In the genomic region with DNA sequence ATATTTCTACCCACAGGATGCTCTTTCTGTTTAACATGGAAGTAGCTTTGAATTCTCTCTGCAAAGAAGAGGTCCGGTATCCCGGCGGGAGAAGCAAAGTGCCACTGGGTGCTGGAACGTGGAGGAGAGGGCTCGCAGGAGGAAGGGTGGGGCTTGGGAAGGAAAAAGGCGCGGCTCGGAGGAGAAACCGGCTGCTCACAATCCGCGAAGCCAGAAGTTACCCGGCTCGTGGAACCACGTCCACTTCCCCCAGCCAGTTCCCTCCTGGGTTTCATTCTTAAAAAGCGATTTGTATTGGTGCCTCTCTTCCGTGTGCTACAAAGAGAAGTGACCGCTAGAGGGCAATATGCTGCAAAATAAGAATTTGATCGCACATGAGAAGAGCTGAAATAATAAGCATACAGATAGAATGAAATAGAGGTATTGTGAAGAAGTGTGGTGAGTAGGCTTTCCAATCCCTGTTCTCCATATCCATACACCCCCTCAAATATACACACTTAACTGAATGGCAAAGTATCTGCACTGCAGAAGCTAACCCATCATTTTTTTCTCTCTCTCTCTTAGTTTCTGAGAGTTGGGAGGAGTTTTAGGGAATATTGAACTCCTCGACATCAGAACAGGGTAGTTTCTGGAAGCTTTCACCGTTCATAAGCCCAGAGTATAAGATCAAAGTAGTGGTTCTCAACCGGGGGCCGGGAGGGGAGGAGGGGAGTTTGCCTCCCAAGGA, we compare ENCODE assay signal across 1 cellular context.
A peak's percentile ranks its signal among the peaks of the same experiment; 100 is the strongest.
TF ChIP-seq lines count a peak whose summit lies in the region.

No MANE protein-coding gene starts in this region.

TF ChIP-seq in H1, 55 proteins besides CTCF, POLR2A, EP300 and RAD21 (continued from another document):
- TF ChIP-seq, protein P1, sequence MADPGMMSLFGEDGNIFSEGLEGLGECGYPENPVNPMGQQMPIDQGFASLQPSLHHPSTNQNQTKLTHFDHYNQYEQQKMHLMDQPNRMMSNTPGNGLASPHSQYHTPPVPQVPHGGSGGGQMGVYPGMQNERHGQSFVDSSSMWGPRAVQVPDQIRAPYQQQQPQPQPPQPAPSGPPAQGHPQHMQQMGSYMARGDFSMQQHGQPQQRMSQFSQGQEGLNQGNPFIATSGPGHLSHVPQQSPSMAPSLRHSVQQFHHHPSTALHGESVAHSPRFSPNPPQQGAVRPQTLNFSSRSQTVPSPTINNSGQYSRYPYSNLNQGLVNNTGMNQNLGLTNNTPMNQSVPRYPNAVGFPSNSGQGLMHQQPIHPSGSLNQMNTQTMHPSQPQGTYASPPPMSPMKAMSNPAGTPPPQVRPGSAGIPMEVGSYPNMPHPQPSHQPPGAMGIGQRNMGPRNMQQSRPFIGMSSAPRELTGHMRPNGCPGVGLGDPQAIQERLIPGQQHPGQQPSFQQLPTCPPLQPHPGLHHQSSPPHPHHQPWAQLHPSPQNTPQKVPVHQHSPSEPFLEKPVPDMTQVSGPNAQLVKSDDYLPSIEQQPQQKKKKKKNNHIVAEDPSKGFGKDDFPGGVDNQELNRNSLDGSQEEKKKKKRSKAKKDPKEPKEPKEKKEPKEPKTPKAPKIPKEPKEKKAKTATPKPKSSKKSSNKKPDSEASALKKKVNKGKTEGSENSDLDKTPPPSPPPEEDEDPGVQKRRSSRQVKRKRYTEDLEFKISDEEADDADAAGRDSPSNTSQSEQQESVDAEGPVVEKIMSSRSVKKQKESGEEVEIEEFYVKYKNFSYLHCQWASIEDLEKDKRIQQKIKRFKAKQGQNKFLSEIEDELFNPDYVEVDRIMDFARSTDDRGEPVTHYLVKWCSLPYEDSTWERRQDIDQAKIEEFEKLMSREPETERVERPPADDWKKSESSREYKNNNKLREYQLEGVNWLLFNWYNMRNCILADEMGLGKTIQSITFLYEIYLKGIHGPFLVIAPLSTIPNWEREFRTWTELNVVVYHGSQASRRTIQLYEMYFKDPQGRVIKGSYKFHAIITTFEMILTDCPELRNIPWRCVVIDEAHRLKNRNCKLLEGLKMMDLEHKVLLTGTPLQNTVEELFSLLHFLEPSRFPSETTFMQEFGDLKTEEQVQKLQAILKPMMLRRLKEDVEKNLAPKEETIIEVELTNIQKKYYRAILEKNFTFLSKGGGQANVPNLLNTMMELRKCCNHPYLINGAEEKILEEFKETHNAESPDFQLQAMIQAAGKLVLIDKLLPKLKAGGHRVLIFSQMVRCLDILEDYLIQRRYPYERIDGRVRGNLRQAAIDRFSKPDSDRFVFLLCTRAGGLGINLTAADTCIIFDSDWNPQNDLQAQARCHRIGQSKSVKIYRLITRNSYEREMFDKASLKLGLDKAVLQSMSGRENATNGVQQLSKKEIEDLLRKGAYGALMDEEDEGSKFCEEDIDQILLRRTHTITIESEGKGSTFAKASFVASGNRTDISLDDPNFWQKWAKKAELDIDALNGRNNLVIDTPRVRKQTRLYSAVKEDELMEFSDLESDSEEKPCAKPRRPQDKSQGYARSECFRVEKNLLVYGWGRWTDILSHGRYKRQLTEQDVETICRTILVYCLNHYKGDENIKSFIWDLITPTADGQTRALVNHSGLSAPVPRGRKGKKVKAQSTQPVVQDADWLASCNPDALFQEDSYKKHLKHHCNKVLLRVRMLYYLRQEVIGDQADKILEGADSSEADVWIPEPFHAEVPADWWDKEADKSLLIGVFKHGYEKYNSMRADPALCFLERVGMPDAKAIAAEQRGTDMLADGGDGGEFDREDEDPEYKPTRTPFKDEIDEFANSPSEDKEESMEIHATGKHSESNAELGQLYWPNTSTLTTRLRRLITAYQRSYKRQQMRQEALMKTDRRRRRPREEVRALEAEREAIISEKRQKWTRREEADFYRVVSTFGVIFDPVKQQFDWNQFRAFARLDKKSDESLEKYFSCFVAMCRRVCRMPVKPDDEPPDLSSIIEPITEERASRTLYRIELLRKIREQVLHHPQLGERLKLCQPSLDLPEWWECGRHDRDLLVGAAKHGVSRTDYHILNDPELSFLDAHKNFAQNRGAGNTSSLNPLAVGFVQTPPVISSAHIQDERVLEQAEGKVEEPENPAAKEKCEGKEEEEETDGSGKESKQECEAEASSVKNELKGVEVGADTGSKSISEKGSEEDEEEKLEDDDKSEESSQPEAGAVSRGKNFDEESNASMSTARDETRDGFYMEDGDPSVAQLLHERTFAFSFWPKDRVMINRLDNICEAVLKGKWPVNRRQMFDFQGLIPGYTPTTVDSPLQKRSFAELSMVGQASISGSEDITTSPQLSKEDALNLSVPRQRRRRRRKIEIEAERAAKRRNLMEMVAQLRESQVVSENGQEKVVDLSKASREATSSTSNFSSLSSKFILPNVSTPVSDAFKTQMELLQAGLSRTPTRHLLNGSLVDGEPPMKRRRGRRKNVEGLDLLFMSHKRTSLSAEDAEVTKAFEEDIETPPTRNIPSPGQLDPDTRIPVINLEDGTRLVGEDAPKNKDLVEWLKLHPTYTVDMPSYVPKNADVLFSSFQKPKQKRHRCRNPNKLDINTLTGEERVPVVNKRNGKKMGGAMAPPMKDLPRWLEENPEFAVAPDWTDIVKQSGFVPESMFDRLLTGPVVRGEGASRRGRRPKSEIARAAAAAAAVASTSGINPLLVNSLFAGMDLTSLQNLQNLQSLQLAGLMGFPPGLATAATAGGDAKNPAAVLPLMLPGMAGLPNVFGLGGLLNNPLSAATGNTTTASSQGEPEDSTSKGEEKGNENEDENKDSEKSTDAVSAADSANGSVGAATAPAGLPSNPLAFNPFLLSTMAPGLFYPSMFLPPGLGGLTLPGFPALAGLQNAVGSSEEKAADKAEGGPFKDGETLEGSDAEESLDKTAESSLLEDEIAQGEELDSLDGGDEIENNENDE (IDR thresholded peaks at IDR 0.05; ENCODE audit: insufficient replicate concordance, low read length) = no peak
- TF ChIP-seq BCL11A (IDR thresholded peaks at IDR 0.05; ENCODE audit: low read depth in 2 of 2, low read length in 2 of 2) (no peak), TAF7 (optimal IDR thresholded peaks at IDR 0.05; ENCODE audit: borderline replicate concordance, low read depth, low read length) (peak; percentile 20), NRF1 (IDR thresholded peaks at IDR 0.05; ENCODE audit: low read depth, low read length) (no peak), KDM5A (IDR thresholded peaks at IDR 0.05; ENCODE audit: low read length) (no peak), TAF1 (IDR thresholded peaks at IDR 0.05; ENCODE audit: low read depth, low read length) (no peak), CBX8 (IDR thresholded peaks at IDR 0.05; ENCODE audit: borderline replicate concordance, low read depth, low read length) (no peak), KDM4A (IDR thresholded peaks at IDR 0.05; ENCODE audit: low read depth, low read length, severe bottlenecking) (peak; percentile 40), SIRT6 (IDR thresholded peaks at IDR 0.05; ENCODE audit: low read length) (no peak), RFX5 (IDR thresholded peaks at IDR 0.05; ENCODE audit: borderline replicate concordance, low read depth, low read length) (no peak), SIX5 (IDR thresholded peaks at IDR 0.05; ENCODE audit: low read depth, low read length) (no peak), TBP (IDR thresholded peaks at IDR 0.05; ENCODE audit: low read depth, low read length) (no peak), PHF8 (conservative IDR thresholded peaks at IDR 0.05; ENCODE audit: low read depth, low read length) (no peak), CEBPB (IDR thresholded peaks at IDR 0.05; ENCODE audit: low read depth, low read length) (no peak), ZNF274 (IDR thresholded peaks at IDR 0.05; ENCODE audit: borderline replicate concordance, extremely low read depth, low read length) (no peak), FOSL1 (IDR thresholded peaks at IDR 0.05; ENCODE audit: insufficient read depth, low read depth, low read length) (no peak), ASH2L (IDR thresholded peaks at IDR 0.05; ENCODE audit: low read length) (no peak), SRF (IDR thresholded peaks at IDR 0.05; ENCODE audit: low read depth, low read length) (no peak), POLR2AphosphoS5 (IDR thresholded peaks at IDR 0.05; ENCODE audit: low read depth, low read length) (no peak), CREB1 (IDR thresholded peaks at IDR 0.05) (no peak), CHD2 (IDR thresholded peaks at IDR 0.05; ENCODE audit: low read length) (no peak), GABPA (IDR thresholded peaks at IDR 0.05; ENCODE audit: borderline replicate concordance, insufficient read depth, low read length) (peak; percentile 37; the same call in 1 of the 2 replicates), SUZ12 (IDR thresholded peaks at IDR 0.05; ENCODE audit: low read length) (no peak), NANOG (IDR thresholded peaks at IDR 0.05; ENCODE audit: insufficient read depth, low read depth, low read length, poor library complexity, severe bottlenecking) (no peak), RXRA (IDR thresholded peaks at IDR 0.05; ENCODE audit: insufficient read depth, low read depth, low read length) (no peak), SP2 (IDR thresholded peaks at IDR 0.05; ENCODE audit: low read length) (no peak), GTF2F1 (IDR thresholded peaks at IDR 0.05; ENCODE audit: borderline replicate concordance, low read depth, low read length) (no peak), EGR1 (IDR thresholded peaks at IDR 0.05; ENCODE audit: borderline replicate concordance, low read depth, low read length) (peak; percentile 6; the same call in 1 of the 2 replicates), YY1 (IDR thresholded peaks at IDR 0.05; ENCODE audit: low read depth, low read length) (no peak), MAFK (IDR thresholded peaks at IDR 0.05; ENCODE audit: low read depth, low read length) (no peak), RBBP5 (IDR thresholded peaks at IDR 0.05; ENCODE audit: borderline replicate concordance, low read depth, low read length) (no peak), HDAC2 (IDR thresholded peaks at IDR 0.05; ENCODE audit: borderline replicate concordance in 1 of 2, low read depth in 2 of 2, low read length in 2 of 2) (0 out of 4 replicates have a peak, but pooled peaks of 1 of the 2 experiments have one; percentile 64), POU5F1 (IDR thresholded peaks at IDR 0.05; ENCODE audit: low read depth, low read length) (no peak), CHD1 (IDR thresholded peaks at IDR 0.05; ENCODE audit: low read depth, low read length) (no peak), CBX5 (IDR thresholded peaks at IDR 0.05; ENCODE audit: low read depth, low read length) (no peak), JUN (IDR thresholded peaks at IDR 0.05; ENCODE audit: low read depth, low read length) (no peak), SP4 (IDR thresholded peaks at IDR 0.05; ENCODE audit: low read length) (no peak), CTBP2 (IDR thresholded peaks at IDR 0.05; ENCODE audit: borderline replicate concordance, insufficient read depth, insufficient read length, low read length) (no peak), SIN3A (conservative IDR thresholded peaks at IDR 0.05 in 1 of 2, IDR thresholded peaks at IDR 0.05 in 1 of 2; ENCODE audit: low read depth in 1 of 2, low read length in 2 of 2) (no peak), EZH2 (IDR thresholded peaks at IDR 0.05; ENCODE audit: low read depth, low read length, severe bottlenecking) (no peak)
- TF ChIP-seq, protein P2, sequence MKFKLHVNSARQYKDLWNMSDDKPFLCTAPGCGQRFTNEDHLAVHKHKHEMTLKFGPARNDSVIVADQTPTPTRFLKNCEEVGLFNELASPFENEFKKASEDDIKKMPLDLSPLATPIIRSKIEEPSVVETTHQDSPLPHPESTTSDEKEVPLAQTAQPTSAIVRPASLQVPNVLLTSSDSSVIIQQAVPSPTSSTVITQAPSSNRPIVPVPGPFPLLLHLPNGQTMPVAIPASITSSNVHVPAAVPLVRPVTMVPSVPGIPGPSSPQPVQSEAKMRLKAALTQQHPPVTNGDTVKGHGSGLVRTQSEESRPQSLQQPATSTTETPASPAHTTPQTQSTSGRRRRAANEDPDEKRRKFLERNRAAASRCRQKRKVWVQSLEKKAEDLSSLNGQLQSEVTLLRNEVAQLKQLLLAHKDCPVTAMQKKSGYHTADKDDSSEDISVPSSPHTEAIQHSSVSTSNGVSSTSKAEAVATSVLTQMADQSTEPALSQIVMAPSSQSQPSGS (IDR thresholded peaks at IDR 0.05; ENCODE audit: low read length) = peak; percentile 59; the same call in 1 of the 2 replicates
- TF ChIP-seq, protein P3, sequence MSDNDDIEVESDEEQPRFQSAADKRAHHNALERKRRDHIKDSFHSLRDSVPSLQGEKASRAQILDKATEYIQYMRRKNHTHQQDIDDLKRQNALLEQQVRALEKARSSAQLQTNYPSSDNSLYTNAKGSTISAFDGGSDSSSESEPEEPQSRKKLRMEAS (IDR thresholded peaks at IDR 0.05) = peak; percentile 64
- TF ChIP-seq, protein P4, sequence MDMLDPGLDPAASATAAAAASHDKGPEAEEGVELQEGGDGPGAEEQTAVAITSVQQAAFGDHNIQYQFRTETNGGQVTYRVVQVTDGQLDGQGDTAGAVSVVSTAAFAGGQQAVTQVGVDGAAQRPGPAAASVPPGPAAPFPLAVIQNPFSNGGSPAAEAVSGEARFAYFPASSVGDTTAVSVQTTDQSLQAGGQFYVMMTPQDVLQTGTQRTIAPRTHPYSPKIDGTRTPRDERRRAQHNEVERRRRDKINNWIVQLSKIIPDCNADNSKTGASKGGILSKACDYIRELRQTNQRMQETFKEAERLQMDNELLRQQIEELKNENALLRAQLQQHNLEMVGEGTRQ (IDR thresholded peaks at IDR 0.05; ENCODE audit: low read length) = no peak
- TF ChIP-seq, protein P5, sequence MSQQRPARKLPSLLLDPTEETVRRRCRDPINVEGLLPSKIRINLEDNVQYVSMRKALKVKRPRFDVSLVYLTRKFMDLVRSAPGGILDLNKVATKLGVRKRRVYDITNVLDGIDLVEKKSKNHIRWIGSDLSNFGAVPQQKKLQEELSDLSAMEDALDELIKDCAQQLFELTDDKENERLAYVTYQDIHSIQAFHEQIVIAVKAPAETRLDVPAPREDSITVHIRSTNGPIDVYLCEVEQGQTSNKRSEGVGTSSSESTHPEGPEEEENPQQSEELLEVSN (IDR thresholded peaks at IDR 0.05) = peak; percentile 84
